ENCODE assay signal across 1 cellular context in the genomic region with DNA sequence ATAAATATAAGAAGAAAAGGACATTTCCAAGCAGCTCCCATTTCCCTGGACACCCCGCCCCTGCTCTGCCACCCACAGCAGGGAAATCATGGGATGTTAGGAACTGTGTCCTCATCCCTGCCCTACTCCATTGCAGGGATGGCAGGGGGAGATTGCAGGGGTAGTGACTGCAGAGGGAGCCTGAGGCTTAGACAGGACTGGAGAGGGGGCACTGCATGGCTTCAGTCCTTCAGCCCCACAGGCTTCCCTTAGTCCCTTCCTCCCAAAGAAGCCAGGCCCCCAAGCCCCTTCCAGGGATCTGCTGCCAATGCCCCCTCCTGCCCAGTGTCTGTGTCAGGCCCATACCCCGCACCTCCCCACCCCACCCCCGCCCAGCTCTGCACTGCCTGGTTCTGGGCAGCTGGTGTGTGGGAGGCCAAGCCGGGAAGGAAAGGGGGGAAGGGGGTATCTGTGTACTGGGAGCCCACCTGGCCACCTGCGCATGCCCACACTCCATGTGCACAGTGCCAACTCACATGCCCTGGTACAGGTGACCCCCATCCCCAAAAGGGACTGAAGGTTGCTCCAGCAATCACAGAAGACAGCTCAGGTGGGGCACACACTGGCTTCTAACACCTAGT.
TF ChIP-seq lines count a peak whose summit lies in the region.

No MANE protein-coding gene starts in this region.

TF ChIP-seq in H1, 55 proteins besides CTCF, POLR2A, EP300 and RAD21:
- TF ChIP-seq CHD2 (IDR thresholded peaks at IDR 0.05; ENCODE audit: low read length) (no peak), SP1 (IDR thresholded peaks at IDR 0.05; ENCODE audit: low read depth, low read length) (no peak), ASH2L (IDR thresholded peaks at IDR 0.05; ENCODE audit: low read length) (no peak), EGR1 (IDR thresholded peaks at IDR 0.05; ENCODE audit: borderline replicate concordance, low read depth, low read length) (no peak), KDM4A (IDR thresholded peaks at IDR 0.05; ENCODE audit: low read depth, low read length, severe bottlenecking) (no peak), CTBP2 (IDR thresholded peaks at IDR 0.05; ENCODE audit: borderline replicate concordance, insufficient read depth, insufficient read length, low read length) (no peak), EZH2 (IDR thresholded peaks at IDR 0.05; ENCODE audit: low read depth, low read length, severe bottlenecking) (no peak)
- TF ChIP-seq, protein P1, sequence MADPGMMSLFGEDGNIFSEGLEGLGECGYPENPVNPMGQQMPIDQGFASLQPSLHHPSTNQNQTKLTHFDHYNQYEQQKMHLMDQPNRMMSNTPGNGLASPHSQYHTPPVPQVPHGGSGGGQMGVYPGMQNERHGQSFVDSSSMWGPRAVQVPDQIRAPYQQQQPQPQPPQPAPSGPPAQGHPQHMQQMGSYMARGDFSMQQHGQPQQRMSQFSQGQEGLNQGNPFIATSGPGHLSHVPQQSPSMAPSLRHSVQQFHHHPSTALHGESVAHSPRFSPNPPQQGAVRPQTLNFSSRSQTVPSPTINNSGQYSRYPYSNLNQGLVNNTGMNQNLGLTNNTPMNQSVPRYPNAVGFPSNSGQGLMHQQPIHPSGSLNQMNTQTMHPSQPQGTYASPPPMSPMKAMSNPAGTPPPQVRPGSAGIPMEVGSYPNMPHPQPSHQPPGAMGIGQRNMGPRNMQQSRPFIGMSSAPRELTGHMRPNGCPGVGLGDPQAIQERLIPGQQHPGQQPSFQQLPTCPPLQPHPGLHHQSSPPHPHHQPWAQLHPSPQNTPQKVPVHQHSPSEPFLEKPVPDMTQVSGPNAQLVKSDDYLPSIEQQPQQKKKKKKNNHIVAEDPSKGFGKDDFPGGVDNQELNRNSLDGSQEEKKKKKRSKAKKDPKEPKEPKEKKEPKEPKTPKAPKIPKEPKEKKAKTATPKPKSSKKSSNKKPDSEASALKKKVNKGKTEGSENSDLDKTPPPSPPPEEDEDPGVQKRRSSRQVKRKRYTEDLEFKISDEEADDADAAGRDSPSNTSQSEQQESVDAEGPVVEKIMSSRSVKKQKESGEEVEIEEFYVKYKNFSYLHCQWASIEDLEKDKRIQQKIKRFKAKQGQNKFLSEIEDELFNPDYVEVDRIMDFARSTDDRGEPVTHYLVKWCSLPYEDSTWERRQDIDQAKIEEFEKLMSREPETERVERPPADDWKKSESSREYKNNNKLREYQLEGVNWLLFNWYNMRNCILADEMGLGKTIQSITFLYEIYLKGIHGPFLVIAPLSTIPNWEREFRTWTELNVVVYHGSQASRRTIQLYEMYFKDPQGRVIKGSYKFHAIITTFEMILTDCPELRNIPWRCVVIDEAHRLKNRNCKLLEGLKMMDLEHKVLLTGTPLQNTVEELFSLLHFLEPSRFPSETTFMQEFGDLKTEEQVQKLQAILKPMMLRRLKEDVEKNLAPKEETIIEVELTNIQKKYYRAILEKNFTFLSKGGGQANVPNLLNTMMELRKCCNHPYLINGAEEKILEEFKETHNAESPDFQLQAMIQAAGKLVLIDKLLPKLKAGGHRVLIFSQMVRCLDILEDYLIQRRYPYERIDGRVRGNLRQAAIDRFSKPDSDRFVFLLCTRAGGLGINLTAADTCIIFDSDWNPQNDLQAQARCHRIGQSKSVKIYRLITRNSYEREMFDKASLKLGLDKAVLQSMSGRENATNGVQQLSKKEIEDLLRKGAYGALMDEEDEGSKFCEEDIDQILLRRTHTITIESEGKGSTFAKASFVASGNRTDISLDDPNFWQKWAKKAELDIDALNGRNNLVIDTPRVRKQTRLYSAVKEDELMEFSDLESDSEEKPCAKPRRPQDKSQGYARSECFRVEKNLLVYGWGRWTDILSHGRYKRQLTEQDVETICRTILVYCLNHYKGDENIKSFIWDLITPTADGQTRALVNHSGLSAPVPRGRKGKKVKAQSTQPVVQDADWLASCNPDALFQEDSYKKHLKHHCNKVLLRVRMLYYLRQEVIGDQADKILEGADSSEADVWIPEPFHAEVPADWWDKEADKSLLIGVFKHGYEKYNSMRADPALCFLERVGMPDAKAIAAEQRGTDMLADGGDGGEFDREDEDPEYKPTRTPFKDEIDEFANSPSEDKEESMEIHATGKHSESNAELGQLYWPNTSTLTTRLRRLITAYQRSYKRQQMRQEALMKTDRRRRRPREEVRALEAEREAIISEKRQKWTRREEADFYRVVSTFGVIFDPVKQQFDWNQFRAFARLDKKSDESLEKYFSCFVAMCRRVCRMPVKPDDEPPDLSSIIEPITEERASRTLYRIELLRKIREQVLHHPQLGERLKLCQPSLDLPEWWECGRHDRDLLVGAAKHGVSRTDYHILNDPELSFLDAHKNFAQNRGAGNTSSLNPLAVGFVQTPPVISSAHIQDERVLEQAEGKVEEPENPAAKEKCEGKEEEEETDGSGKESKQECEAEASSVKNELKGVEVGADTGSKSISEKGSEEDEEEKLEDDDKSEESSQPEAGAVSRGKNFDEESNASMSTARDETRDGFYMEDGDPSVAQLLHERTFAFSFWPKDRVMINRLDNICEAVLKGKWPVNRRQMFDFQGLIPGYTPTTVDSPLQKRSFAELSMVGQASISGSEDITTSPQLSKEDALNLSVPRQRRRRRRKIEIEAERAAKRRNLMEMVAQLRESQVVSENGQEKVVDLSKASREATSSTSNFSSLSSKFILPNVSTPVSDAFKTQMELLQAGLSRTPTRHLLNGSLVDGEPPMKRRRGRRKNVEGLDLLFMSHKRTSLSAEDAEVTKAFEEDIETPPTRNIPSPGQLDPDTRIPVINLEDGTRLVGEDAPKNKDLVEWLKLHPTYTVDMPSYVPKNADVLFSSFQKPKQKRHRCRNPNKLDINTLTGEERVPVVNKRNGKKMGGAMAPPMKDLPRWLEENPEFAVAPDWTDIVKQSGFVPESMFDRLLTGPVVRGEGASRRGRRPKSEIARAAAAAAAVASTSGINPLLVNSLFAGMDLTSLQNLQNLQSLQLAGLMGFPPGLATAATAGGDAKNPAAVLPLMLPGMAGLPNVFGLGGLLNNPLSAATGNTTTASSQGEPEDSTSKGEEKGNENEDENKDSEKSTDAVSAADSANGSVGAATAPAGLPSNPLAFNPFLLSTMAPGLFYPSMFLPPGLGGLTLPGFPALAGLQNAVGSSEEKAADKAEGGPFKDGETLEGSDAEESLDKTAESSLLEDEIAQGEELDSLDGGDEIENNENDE (IDR thresholded peaks at IDR 0.05; ENCODE audit: insufficient replicate concordance, low read length): no peak
